In the genomic region with DNA sequence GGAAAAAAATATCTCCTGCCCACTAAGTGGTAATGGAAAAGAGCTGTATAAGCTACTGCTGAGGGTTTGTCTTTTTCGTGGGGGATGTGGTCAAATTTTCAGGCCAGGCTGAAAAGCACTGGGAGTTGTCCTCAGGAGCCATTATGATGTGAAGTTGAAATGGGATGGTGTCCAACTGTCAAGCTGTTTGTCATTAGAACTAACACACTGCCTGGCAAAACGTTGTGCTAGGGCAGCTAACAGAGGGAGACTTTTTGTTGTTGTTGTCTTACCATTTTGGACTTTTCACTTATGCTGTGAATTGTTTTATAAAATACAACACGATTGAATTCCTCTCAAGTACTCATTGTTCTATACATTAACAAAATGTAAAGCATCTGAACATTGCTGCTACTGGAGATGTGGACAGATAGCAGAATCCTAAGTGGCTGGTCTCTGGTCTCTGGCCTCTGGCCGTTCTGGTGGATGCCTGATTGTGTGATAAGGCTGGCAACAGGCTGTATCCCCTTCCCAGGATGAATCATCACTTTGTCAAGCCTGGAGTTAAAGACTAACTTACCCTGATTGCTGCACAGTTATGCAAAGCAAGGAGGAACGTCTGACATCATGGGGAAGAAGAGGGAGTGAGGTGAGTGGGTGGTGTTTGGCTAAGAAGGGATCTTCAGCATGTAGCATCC, we compare ENCODE assay signal across 8 cellular contexts. TPM values are rescaled to one million over a fixed set of nuclear protein-coding genes. Genes with fewer than 3 reads are reported as not detected.
A peak's percentile ranks its signal among the peaks of the same experiment; 100 is the strongest.
DNase-seq lines count a peak whose midpoint lies in the region; ATAC-seq and TF ChIP-seq lines count a peak whose summit lies in the region.

No MANE protein-coding gene starts in this region.

- peak overlapping the region; percentile 89 for H3K4me3 ChIP-seq in fibroblast of villous mesenchyme (ENCODE audit: low read depth, low read length)

- DNase-seq in Right ventricle myocardium inferior (ENCODE audit: missing footprints) (no peak), cardiac septum (ENCODE audit: low spot score) (no peak), RKO (ENCODE audit: low spot score) (peak; percentile 85), fibroblast of villous mesenchyme (ENCODE audit: low read depth) (peak; percentile 95), sciatic nerve (ENCODE audit: low spot score) (no peak), SIG-M5 (lab: John Stamatoyannopoulos, UW) (no peak)
- no peak for DNase-seq in activated CD4-positive, alpha-beta T cell treated with anti-CD3 and anti-CD28 coated beads for 4 hours

- no peak for TF ChIP-seq CTCF in fibroblast of villous mesenchyme (IDR thresholded peaks at IDR 0.05; ENCODE audit: insufficient read depth, low read depth, low read length)

- intact Hi-C loops in Right ventricle myocardium inferior (cut with DNase I) = loop anchor here (5.0 kb wide), 2 partner anchors 50 to 130 kb away; no protein-coding TSS in a partner anchor
- intact Hi-C loops in cardiac septum (cut with DNase I) = loop anchor here (2.0 to 5.0 kb wide), 3 partner anchors 19 to 145 kb away; no protein-coding TSS in a partner anchor
- intact Hi-C loops in sciatic nerve (cut with DNase I) = loop anchor here (5.0 kb wide), 1 partner anchor 255 kb away; no protein-coding TSS in a partner anchor

- ATAC-seq in Right ventricle myocardium inferior (peak; percentile 44), sciatic nerve (peak; percentile 40), GM19035 (IDR thresholded peaks at IDR 0.05; ENCODE audit: unreplicated experiment) (no peak)

RNA-seq across cellular contexts. Expression of a gene that starts 2.3 kb away (rescaled TPM):
- total RNA-seq in Right ventricle myocardium inferior (18.9 TPM), cardiac septum (20.8 TPM), fibroblast of villous mesenchyme (137 and 177 TPM in 2 replicates), sciatic nerve (74.9 TPM)

Comparison
In these comparisons a context has a peak if more than half of its experiments do, and no peak if none do; other contexts are left out.
1. DNase-seq: peak in RKO (single experiment) and fibroblast of villous mesenchyme (single experiment); none in Right ventricle myocardium inferior (single experiment), cardiac septum (single experiment), sciatic nerve (single experiment), SIG-M5 (single experiment) and activated CD4-positive, alpha-beta T cell treated with anti-CD3 and anti-CD28 coated beads for 4 hours (0 of 2).